In the genomic region with DNA sequence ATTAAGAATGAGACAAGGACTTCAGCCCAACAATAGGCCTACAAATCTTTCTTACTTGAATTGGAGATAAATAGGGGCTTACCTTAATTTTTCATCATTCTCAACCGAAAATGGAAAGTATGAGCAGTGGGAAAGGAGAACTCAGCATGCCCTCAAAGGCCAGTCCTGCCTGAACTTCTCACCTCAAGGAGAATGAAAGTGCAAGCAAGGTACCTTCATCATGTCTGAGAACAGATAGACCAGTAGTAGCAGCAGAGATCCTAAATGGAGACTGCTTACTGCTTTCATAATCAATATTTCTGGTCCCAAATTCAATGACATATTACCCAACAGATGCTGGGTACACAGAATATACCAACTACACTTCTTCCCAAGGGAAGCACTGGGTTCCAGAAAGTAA, we compare ENCODE assay signal across 1 cellular context.
TF ChIP-seq lines count a peak whose summit lies in the region.

No MANE protein-coding gene starts in this region.

TF ChIP-seq in WTC11, 78 proteins besides CTCF, POLR2A, EP300 and RAD21 (continued from another document):
- no peak for TF ChIP-seq ESRRA (CRISPR knock-in tag; IDR thresholded peaks at IDR 0.05; ENCODE audit: borderline replicate concordance)
- TF ChIP-seq, protein P1, sequence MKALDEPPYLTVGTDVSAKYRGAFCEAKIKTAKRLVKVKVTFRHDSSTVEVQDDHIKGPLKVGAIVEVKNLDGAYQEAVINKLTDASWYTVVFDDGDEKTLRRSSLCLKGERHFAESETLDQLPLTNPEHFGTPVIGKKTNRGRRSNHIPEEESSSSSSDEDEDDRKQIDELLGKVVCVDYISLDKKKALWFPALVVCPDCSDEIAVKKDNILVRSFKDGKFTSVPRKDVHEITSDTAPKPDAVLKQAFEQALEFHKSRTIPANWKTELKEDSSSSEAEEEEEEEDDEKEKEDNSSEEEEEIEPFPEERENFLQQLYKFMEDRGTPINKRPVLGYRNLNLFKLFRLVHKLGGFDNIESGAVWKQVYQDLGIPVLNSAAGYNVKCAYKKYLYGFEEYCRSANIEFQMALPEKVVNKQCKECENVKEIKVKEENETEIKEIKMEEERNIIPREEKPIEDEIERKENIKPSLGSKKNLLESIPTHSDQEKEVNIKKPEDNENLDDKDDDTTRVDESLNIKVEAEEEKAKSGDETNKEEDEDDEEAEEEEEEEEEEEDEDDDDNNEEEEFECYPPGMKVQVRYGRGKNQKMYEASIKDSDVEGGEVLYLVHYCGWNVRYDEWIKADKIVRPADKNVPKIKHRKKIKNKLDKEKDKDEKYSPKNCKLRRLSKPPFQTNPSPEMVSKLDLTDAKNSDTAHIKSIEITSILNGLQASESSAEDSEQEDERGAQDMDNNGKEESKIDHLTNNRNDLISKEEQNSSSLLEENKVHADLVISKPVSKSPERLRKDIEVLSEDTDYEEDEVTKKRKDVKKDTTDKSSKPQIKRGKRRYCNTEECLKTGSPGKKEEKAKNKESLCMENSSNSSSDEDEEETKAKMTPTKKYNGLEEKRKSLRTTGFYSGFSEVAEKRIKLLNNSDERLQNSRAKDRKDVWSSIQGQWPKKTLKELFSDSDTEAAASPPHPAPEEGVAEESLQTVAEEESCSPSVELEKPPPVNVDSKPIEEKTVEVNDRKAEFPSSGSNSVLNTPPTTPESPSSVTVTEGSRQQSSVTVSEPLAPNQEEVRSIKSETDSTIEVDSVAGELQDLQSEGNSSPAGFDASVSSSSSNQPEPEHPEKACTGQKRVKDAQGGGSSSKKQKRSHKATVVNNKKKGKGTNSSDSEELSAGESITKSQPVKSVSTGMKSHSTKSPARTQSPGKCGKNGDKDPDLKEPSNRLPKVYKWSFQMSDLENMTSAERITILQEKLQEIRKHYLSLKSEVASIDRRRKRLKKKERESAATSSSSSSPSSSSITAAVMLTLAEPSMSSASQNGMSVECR (CRISPR knock-in tag; IDR thresholded peaks at IDR 0.05; ENCODE audit: borderline replicate concordance) = no peak
- TF ChIP-seq, protein P2, sequence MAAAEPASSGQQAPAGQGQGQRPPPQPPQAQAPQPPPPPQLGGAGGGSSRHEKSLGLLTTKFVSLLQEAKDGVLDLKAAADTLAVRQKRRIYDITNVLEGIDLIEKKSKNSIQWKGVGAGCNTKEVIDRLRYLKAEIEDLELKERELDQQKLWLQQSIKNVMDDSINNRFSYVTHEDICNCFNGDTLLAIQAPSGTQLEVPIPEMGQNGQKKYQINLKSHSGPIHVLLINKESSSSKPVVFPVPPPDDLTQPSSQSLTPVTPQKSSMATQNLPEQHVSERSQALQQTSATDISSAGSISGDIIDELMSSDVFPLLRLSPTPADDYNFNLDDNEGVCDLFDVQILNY (CRISPR knock-in tag; IDR thresholded peaks at IDR 0.05) = no peak
